In genomic region chr1:84298688-84299535, GRCh38 we compare ENCODE assay signal across 1 cellular context.
TF ChIP-seq lines count a peak whose summit lies in the region.

No MANE protein-coding gene starts in this region.

TF ChIP-seq in HepG2, 621 proteins besides CTCF, POLR2A, EP300 and RAD21 (continued from another document):
- TF ChIP-seq ZGPAT (CRISPR knock-in tag; IDR thresholded peaks at IDR 0.05) (peak; percentile 40; the same call in 1 of the 2 replicates), TMF1 (CRISPR knock-in tag; IDR thresholded peaks at IDR 0.05; ENCODE audit: low read depth) (no peak), KDM2A (CRISPR knock-in tag; IDR thresholded peaks at IDR 0.05; ENCODE audit: borderline replicate concordance, low read depth) (0 out of 2 replicates have a peak, but pooled peaks have one; percentile 29), TERF1 (CRISPR knock-in tag; IDR thresholded peaks at IDR 0.05) (no peak), ZNF296 (CRISPR knock-in tag; conservative IDR thresholded peaks at IDR 0.05) (no peak), ZNF556 (CRISPR knock-in tag; IDR thresholded peaks at IDR 0.05; ENCODE audit: borderline replicate concordance) (no peak), RXRB (CRISPR knock-in tag; IDR thresholded peaks at IDR 0.05; ENCODE audit: borderline replicate concordance) (no peak), ZNF660 (CRISPR knock-in tag; IDR thresholded peaks at IDR 0.05; ENCODE audit: borderline replicate concordance, low read depth) (no peak), POGK (CRISPR knock-in tag; conservative IDR thresholded peaks at IDR 0.05) (peak; percentile 99)
